In the genomic region with DNA sequence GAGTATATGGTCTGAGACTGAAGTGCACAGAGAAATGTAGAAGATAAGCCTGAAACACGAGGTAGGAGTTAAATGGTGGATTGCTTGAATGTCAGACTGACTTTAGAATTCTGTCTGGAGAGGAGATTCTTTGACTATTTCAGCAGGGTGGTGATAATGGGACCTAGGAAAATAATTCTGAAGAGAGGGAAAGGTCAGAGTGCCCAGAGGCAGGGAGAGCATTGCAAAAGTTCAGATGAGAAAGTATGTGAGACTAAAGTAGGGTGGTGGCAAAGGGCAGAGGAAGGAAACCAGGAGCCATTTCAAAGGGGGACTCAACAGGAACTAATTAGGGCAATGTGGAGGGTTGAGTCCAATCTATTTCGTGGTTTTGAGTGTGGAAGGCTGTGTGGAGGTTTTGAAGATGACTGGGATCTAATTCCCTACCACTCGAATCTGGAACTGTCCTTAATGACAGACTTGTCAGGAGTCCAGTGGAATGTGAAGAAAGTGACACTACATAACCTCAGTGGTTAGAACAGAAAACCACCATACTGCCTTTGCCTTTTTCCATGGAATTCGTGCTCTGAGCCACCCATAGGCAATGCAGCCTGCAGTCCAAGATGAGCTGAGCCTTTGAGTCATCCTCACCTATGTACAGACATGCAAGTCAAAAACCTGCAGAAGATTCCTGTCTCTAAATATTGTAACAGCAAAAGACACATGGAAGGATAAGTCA, we compare ENCODE assay signal across 1 cellular context.
TF ChIP-seq lines count a peak whose summit lies in the region.

No MANE protein-coding gene starts in this region.

TF ChIP-seq in IMR-90, 13 proteins besides CTCF, POLR2A, EP300 and RAD21:
- no peak for TF ChIP-seq BHLHE40 (IDR thresholded peaks at IDR 0.05; ENCODE audit: low read depth, low read length)
- TF ChIP-seq, protein P1, sequence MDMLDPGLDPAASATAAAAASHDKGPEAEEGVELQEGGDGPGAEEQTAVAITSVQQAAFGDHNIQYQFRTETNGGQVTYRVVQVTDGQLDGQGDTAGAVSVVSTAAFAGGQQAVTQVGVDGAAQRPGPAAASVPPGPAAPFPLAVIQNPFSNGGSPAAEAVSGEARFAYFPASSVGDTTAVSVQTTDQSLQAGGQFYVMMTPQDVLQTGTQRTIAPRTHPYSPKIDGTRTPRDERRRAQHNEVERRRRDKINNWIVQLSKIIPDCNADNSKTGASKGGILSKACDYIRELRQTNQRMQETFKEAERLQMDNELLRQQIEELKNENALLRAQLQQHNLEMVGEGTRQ (IDR thresholded peaks at IDR 0.05; ENCODE audit: low read depth, low read length), result no peak
- no peak for TF ChIP-seq MXI1 (IDR thresholded peaks at IDR 0.05; ENCODE audit: borderline replicate concordance, low read depth, low read length)
- TF ChIP-seq NFE2L2 (IDR thresholded peaks at IDR 0.05; ENCODE audit: low read depth, low read length), result no peak
- TF ChIP-seq CHD1 (IDR thresholded peaks at IDR 0.05; ENCODE audit: low read depth, low read length), result no peak
- TF ChIP-seq MAZ (IDR thresholded peaks at IDR 0.05; ENCODE audit: borderline replicate concordance, low read depth, low read length), result no peak
TF ChIP-seq in IMR-90: peak in this region for 0.
